21 cellular contexts compared by ENCODE assay signal in genomic region chr2:95050385-95051300, GRCh38. TPM values are rescaled to one million over a fixed set of nuclear protein-coding genes. Genes with fewer than 3 reads are reported as not detected.
DNase-seq lines count a peak whose midpoint lies in the region; ATAC-seq and TF ChIP-seq lines count a peak whose summit lies in the region.
"Had no signal": no experiment of that assay in that cellular context is flagged by ENCODE, and none has a peak within 500 bp of the region (broad histone marks: within the 10 kb centered on the region; RNA-seq: fewer than 3 reads in every experiment).

No MANE protein-coding gene starts in this region.

- H3K79me2 ChIP-seq in MM.1S (ENCODE audit: low read length) = no peaks in the 10 kb centered on the region

- CTCF ChIA-PET in activated CD4-positive, alpha-beta T cell treated with anti-CD3 and anti-CD28 coated beads, Interleukin-2, amount 10 ng/mL, durations not matched to agents 7 days and 5 days (lab: Charles Lee) = interaction anchor here (0.6 to 1.4 kb wide), 3 partner anchors 12 to 29 kb away, joined by 3 to 4 read pairs (median 3); no protein-coding TSS in a partner anchor

- H3K4me3 ChIP-seq in foreskin fibroblast (ENCODE audit: low read depth in 1 of 2, low read length in 2 of 2) (no peak overlapping the region), MM.1S (ENCODE audit: low read length) (no peak overlapping the region)
- H3K4me3 ChIP-seq: ascending aorta, lung, SK-N-MC, transverse colon had no signal

- peak overlapping the region; percentile 31 for H3K27ac Mint-ChIP-seq in activated CD4-positive, alpha-beta T cell treated with anti-CD3 and anti-CD28 coated beads, Interleukin-2, amount 10 ng/mL, durations not matched to agents 7 days and 5 days
- peak overlapping the region; percentile 97 for H3K27ac Mint-ChIP-seq in activated T-helper 1 cell treated with anti-CD3 and anti-CD28 coated beads, Interleukin-12 subunit alpha, Interleukin-12 subunit beta, Interleukin-2, Interleukin-4 antibody, amounts not matched to agents 30 ng/mL and 10 ng/mL and 1 ng/mL, durations not matched to agents 14 hours and 24 hours and 36 hours
- H3K27ac Mint-ChIP-seq: H9, nephron progenitor cell had no signal

- TF ChIP-seq CTCF in foreskin fibroblast (IDR thresholded peaks at IDR 0.05; ENCODE audit: low read depth, low read length) (no peak), MM.1S (IDR thresholded peaks at IDR 0.05; ENCODE audit: low read length) (no peak)

- H3K36me3 ChIP-seq in MM.1S (replicated peaks; ENCODE audit: insufficient read depth, low read length) = no peaks in the 10 kb centered on the region
- H3K36me3 ChIP-seq: ascending aorta, transverse colon had no signal

- H2AFZ ChIP-seq in MM.1S (ENCODE audit: low read length) = no peak overlapping the region

- H3K4me2 ChIP-seq in MM.1S (ENCODE audit: low read depth, low read length) = no peak overlapping the region

- DNase-seq in activated CD4-positive, alpha-beta T cell treated with anti-CD3 and anti-CD28 coated beads, Interleukin-2, amount 10 ng/mL, durations not matched to agents 7 days and 5 days = no peak
- DNase-seq in activated CD4-positive, alpha-beta T cell treated with anti-CD3 and anti-CD28 coated beads for 1 hour = no peak
- DNase-seq in activated T-helper 1 cell treated with anti-CD3 and anti-CD28 coated beads, Interleukin-12 subunit alpha, Interleukin-12 subunit beta, Interleukin-2, Interleukin-4 antibody, amounts not matched to agents 30 ng/mL and 10 ng/mL and 1 ng/mL, durations not matched to agents 14 hours and 24 hours and 36 hours (ENCODE audit: low spot score) = no peak
- DNase-seq in renal cortical epithelial cell (ENCODE audit: low read depth) (peak; percentile 71), mucosa of gallbladder (ENCODE audit: low spot score) (no peak), foreskin fibroblast (no peak), MM.1S (no peak)
- DNase-seq: H9; NCI-H2081; NCI-H526 treated with DMSO at 0.1 percent for 48 hours; nephron progenitor cell; OCI-M1; stimulated activated CD4-positive, alpha-beta T cell treated with anti-CD3 and anti-CD28 coated beads, Interleukin-4, amount 100 ng/mL, for 1 hour; stimulated activated CD8-positive, alpha-beta memory T cell treated with anti-CD3 and anti-CD28 coated beads, Interleukin-4, amount 100 ng/mL, for 48 hours; transverse colon had no signal

- H3K27me3 ChIP-seq in MM.1S (replicated peaks; ENCODE audit: insufficient read depth, low read length) = no peaks in the 10 kb centered on the region
- H3K27me3 ChIP-seq: ascending aorta, transverse colon had no signal

- peak; percentile 53 for ATAC-seq in GM18502 (IDR thresholded peaks at IDR 0.05; ENCODE audit: poor library complexity, unreplicated experiment)

- POLR2A ChIA-PET in activated CD4-positive, alpha-beta T cell treated with anti-CD3 and anti-CD28 coated beads, Interleukin-2, amount 10 ng/mL, durations not matched to agents 7 days and 5 days (lab: Charles Lee) = no interaction called here

- H3K4me3 Mint-ChIP-seq in activated CD4-positive, alpha-beta T cell treated with anti-CD3 and anti-CD28 coated beads, Interleukin-2, amount 10 ng/mL, durations not matched to agents 7 days and 5 days = no peak overlapping the region
- peak overlapping the region; percentile 59 for H3K4me3 Mint-ChIP-seq in activated T-helper 1 cell treated with anti-CD3 and anti-CD28 coated beads, Interleukin-12 subunit alpha, Interleukin-12 subunit beta, Interleukin-2, Interleukin-4 antibody, amounts not matched to agents 30 ng/mL and 10 ng/mL and 1 ng/mL, durations not matched to agents 14 hours and 24 hours and 36 hours
- H3K4me3 Mint-ChIP-seq: H9, nephron progenitor cell had no signal

- H3F3A ChIP-seq in MM.1S (ENCODE audit: insufficient read depth, low read length) = no peaks in the 10 kb centered on the region

- H3K9ac ChIP-seq in MM.1S (ENCODE audit: low read length) = no peak overlapping the region

- no peak overlapping the region for H3K27ac ChIP-seq in MM.1S (ENCODE audit: low read length)
- H3K27ac ChIP-seq: ascending aorta, SK-N-MC, transverse colon had no signal

- H3K9me2 ChIP-seq in MM.1S (replicated peaks; ENCODE audit: insufficient read depth, low read length) = no peaks in the 10 kb centered on the region

- H3K36me3 Mint-ChIP-seq in activated CD4-positive, alpha-beta T cell treated with anti-CD3 and anti-CD28 coated beads, Interleukin-2, amount 10 ng/mL, durations not matched to agents 7 days and 5 days (ENCODE audit: low read depth) = peaks cover 73% of the 10 kb centered on the region
- H3K36me3 Mint-ChIP-seq in activated T-helper 1 cell treated with anti-CD3 and anti-CD28 coated beads, Interleukin-12 subunit alpha, Interleukin-12 subunit beta, Interleukin-2, Interleukin-4 antibody, amounts not matched to agents 30 ng/mL and 10 ng/mL and 1 ng/mL, durations not matched to agents 14 hours and 24 hours and 36 hours (ENCODE audit: low read depth) = peaks cover 59% of the 10 kb centered on the region

- intact Hi-C loops in activated T-helper 1 cell treated with anti-CD3 and anti-CD28 coated beads, Interleukin-12 subunit alpha, Interleukin-12 subunit beta, Interleukin-2, Interleukin-4 antibody, amounts not matched to agents 30 ng/mL and 10 ng/mL and 1 ng/mL, durations not matched to agents 14 hours and 24 hours and 36 hours (cut with micrococcal nuclease) = loop anchor here (1.0 to 2.0 kb wide), 5 partner anchors 7 to 28 kb away; no protein-coding TSS in a partner anchor

- no peaks in the 10 kb centered on the region for H3K9me3 Mint-ChIP-seq in activated CD4-positive, alpha-beta T cell treated with anti-CD3 and anti-CD28 coated beads, Interleukin-2, amount 10 ng/mL, durations not matched to agents 7 days and 5 days
- H3K9me3 Mint-ChIP-seq in activated T-helper 1 cell treated with anti-CD3 and anti-CD28 coated beads, Interleukin-12 subunit alpha, Interleukin-12 subunit beta, Interleukin-2, Interleukin-4 antibody, amounts not matched to agents 30 ng/mL and 10 ng/mL and 1 ng/mL, durations not matched to agents 14 hours and 24 hours and 36 hours = no peaks in the 10 kb centered on the region
- H3K9me3 Mint-ChIP-seq: H9 had no signal

- no peaks in the 10 kb centered on the region for H3K27me3 Mint-ChIP-seq in activated CD4-positive, alpha-beta T cell treated with anti-CD3 and anti-CD28 coated beads, Interleukin-2, amount 10 ng/mL, durations not matched to agents 7 days and 5 days
- no peaks in the 10 kb centered on the region for H3K27me3 Mint-ChIP-seq in activated T-helper 1 cell treated with anti-CD3 and anti-CD28 coated beads, Interleukin-12 subunit alpha, Interleukin-12 subunit beta, Interleukin-2, Interleukin-4 antibody, amounts not matched to agents 30 ng/mL and 10 ng/mL and 1 ng/mL, durations not matched to agents 14 hours and 24 hours and 36 hours (ENCODE audit: insufficient read depth)

- 0 out of 2 replicates have a peak, but pooled peaks cover 2% of the 10 kb centered on the region for H3K4me1 ChIP-seq in MM.1S (ENCODE audit: low read length)
- H3K4me1 ChIP-seq: ascending aorta, transverse colon had no signal

- H4K20me1 ChIP-seq in MM.1S (ENCODE audit: insufficient read depth, low read length) = no peaks in the 10 kb centered on the region

- no peaks in the 10 kb centered on the region for H3K9me3 ChIP-seq in MM.1S (replicated peaks; ENCODE audit: insufficient read depth, low read length)
- H3K9me3 ChIP-seq: ascending aorta, transverse colon had no signal

- peaks cover 87% of the 10 kb centered on the region for H3K4me1 Mint-ChIP-seq in activated CD4-positive, alpha-beta T cell treated with anti-CD3 and anti-CD28 coated beads, Interleukin-2, amount 10 ng/mL, durations not matched to agents 7 days and 5 days
- peaks cover 84% of the 10 kb centered on the region for H3K4me1 Mint-ChIP-seq in activated T-helper 1 cell treated with anti-CD3 and anti-CD28 coated beads, Interleukin-12 subunit alpha, Interleukin-12 subunit beta, Interleukin-2, Interleukin-4 antibody, amounts not matched to agents 30 ng/mL and 10 ng/mL and 1 ng/mL, durations not matched to agents 14 hours and 24 hours and 36 hours (ENCODE audit: low read depth)

RNA-seq across cellular contexts. Expression of gene MAL, which starts 25.1 kb away (rescaled TPM):
- 100 to 1,000 TPM; 237 to 339 TPM for total RNA-seq in activated CD4-positive, alpha-beta T cell treated with anti-CD3 and anti-CD28 coated beads, Interleukin-2, amount 10 ng/mL, durations not matched to agents 7 days and 5 days
- total RNA-seq in activated T-helper 1 cell treated with anti-CD3 and anti-CD28 coated beads, Interleukin-12 subunit alpha, Interleukin-12 subunit beta, Interleukin-2, Interleukin-4 antibody, amounts not matched to agents 30 ng/mL and 10 ng/mL and 1 ng/mL, durations not matched to agents 14 hours and 24 hours and 36 hours = 264 and 272 TPM in 2 replicates
- 255 and 504 TPM in 2 replicates for total RNA-seq in renal cortical epithelial cell
- 2.9 TPM for total RNA-seq in mucosa of gallbladder
- total RNA-seq: A673, ascending aorta, glomerular endothelial cell, H9 had no signal

Comparison
In these comparisons a context has a peak if more than half of its experiments do, and no peak if none do; other contexts are left out.
1. RNA of gene MAL, which starts 25.1 kb away (total RNA-seq): 255 to 504 TPM in renal cortical epithelial cell, 237 to 339 TPM in activated CD4-positive, alpha-beta T cell treated with anti-CD3 and anti-CD28 coated beads, Interleukin-2, amount 10 ng/mL, durations not matched to agents 7 days and 5 days and 264 to 272 TPM in activated T-helper 1 cell treated with anti-CD3 and anti-CD28 coated beads, Interleukin-12 subunit alpha, Interleukin-12 subunit beta, Interleukin-2, Interleukin-4 antibody, amounts not matched to agents 30 ng/mL and 10 ng/mL and 1 ng/mL, durations not matched to agents 14 hours and 24 hours and 36 hours; 2.9 TPM in mucosa of gallbladder (single experiment); every median in the first group is over 10 times any median in the second.